Comparison of ENCODE assay signal across 1 cellular context in genomic region chr1:162470216-162470615, GRCh38.
TF ChIP-seq lines count a peak whose summit lies in the region.

No MANE protein-coding gene starts in this region.

TF ChIP-seq in H1, 55 proteins besides CTCF, POLR2A, EP300 and RAD21:
- TF ChIP-seq POU5F1 (IDR thresholded peaks at IDR 0.05; ENCODE audit: low read depth, low read length), result no peak
- no peak for TF ChIP-seq PHF8 (conservative IDR thresholded peaks at IDR 0.05; ENCODE audit: low read depth, low read length)
- no peak for TF ChIP-seq JUN (IDR thresholded peaks at IDR 0.05; ENCODE audit: low read depth, low read length)
- no peak for TF ChIP-seq CREB1 (IDR thresholded peaks at IDR 0.05)
- no peak for TF ChIP-seq MAX (IDR thresholded peaks at IDR 0.05)
- TF ChIP-seq ASH2L (IDR thresholded peaks at IDR 0.05; ENCODE audit: low read length), result no peak
- TF ChIP-seq SP4 (IDR thresholded peaks at IDR 0.05; ENCODE audit: low read length), result no peak
- TF ChIP-seq BACH1 (IDR thresholded peaks at IDR 0.05; ENCODE audit: low read length), result no peak
- TF ChIP-seq RXRA (IDR thresholded peaks at IDR 0.05; ENCODE audit: insufficient read depth, low read depth, low read length), result no peak
- TF ChIP-seq CEBPB (IDR thresholded peaks at IDR 0.05; ENCODE audit: low read depth, low read length), result no peak
- no peak for TF ChIP-seq TAF1 (IDR thresholded peaks at IDR 0.05; ENCODE audit: low read depth, low read length)
- TF ChIP-seq HDAC2 (IDR thresholded peaks at IDR 0.05; ENCODE audit: borderline replicate concordance in 1 of 2, low read depth in 2 of 2, low read length in 2 of 2), result no peak
- TF ChIP-seq GABPA (IDR thresholded peaks at IDR 0.05; ENCODE audit: borderline replicate concordance, insufficient read depth, low read length), result no peak
- no peak for TF ChIP-seq CBX8 (IDR thresholded peaks at IDR 0.05; ENCODE audit: borderline replicate concordance, low read depth, low read length)
- no peak for TF ChIP-seq HDAC6 (IDR thresholded peaks at IDR 0.05; ENCODE audit: low read depth, low read length)
